Comparison of ENCODE assay signal across 10 cellular contexts in genomic region chr16:35431829-35432663, GRCh38.
DNase-seq lines count a peak whose midpoint lies in the region; ATAC-seq and TF ChIP-seq lines count a peak whose summit lies in the region.
"Had no signal": no experiment of that assay in that cellular context is flagged by ENCODE, and none has a peak within 500 bp of the region (broad histone marks: within the 10 kb centered on the region; RNA-seq: fewer than 3 reads in every experiment).

No MANE protein-coding gene starts in this region.

- H3K36me3 ChIP-seq in heart left ventricle = no peaks in the 10 kb centered on the region

- ATAC-seq in heart left ventricle (no peak), GM21528 (IDR thresholded peaks at IDR 0.05; ENCODE audit: low FRiP score, unreplicated experiment) (no peak), HG02870 (IDR thresholded peaks at IDR 0.05; ENCODE audit: unreplicated experiment) (no peak)

- no peaks in the 10 kb centered on the region for H3K27me3 ChIP-seq in heart left ventricle

- no peak overlapping the region for H3K27ac Mint-ChIP-seq in endothelial cell (ENCODE audit: unreplicated experiment)
- no peak overlapping the region for H3K27ac Mint-ChIP-seq in type B pancreatic cell

- H3K9me3 ChIP-seq in heart left ventricle = peaks cover 0 to 1% (median 0%) of the 10 kb centered on the region in 12 donors

- H3K4me1 Mint-ChIP-seq in endothelial cell (ENCODE audit: unreplicated experiment) (no peaks in the 10 kb centered on the region), type B pancreatic cell (ENCODE audit: unreplicated experiment) (no peaks in the 10 kb centered on the region)

- H3K4me3 Mint-ChIP-seq in endothelial cell (ENCODE audit: unreplicated experiment) (no peak overlapping the region), type B pancreatic cell (no peak overlapping the region)

- 5 to 13% (median 6%) methylated on average over 4 of the region's 4 CpGs for WGBS in heart left ventricle, 4 donors

- no peak overlapping the region for H3K27ac ChIP-seq in heart left ventricle

- H3K36me3 Mint-ChIP-seq in endothelial cell (ENCODE audit: low read depth, unreplicated experiment) (peaks cover 3% of the 10 kb centered on the region), type B pancreatic cell (no peaks in the 10 kb centered on the region)

- no peak for TF ChIP-seq POLR2A in heart left ventricle (IDR thresholded peaks at IDR 0.05)

- H3K27me3 Mint-ChIP-seq in endothelial cell (ENCODE audit: unreplicated experiment) (peaks cover 2% of the 10 kb centered on the region), type B pancreatic cell (no peaks in the 10 kb centered on the region)

- no peak for DNase-seq in heart left ventricle
- DNase-seq in cardiac septum (ENCODE audit: low spot score) = no peak
- peak; percentile 45 for DNase-seq in NAMALWA (ENCODE audit: low spot score)
- no peak for DNase-seq in endothelial cell (ENCODE audit: low spot score)
- DNase-seq in type B pancreatic cell (ENCODE audit: extremely low spot score, unreplicated experiment) = no peak
- DNase-seq in NCI-H446 treated with DMSO at 0.1 percent for 48 hours (lab: John Stamatoyannopoulos, UW) = no peak
- DNase-seq: IMR-90, kidney glomerular epithelial cell had no signal

- intact Hi-C loops in heart left ventricle (cut with DNase I) = no loop called here
- intact Hi-C loops in cardiac septum (cut with DNase I) = no loop called here

- TF ChIP-seq CTCF in heart left ventricle (IDR thresholded peaks at IDR 0.05) (peak; percentile 25 to 60 (median 44)), endothelial cell (IDR thresholded peaks at IDR 0.05; ENCODE audit: unreplicated experiment) (peak; percentile 64), type B pancreatic cell (conservative IDR thresholded peaks at IDR 0.05) (peak; percentile 65)

- H3K4me1 ChIP-seq in heart left ventricle = no peaks in the 10 kb centered on the region

- no peak overlapping the region for H3K4me3 ChIP-seq in heart left ventricle

- H3K9me3 Mint-ChIP-seq in endothelial cell (ENCODE audit: unreplicated experiment) (peaks cover 23% of the 10 kb centered on the region), type B pancreatic cell (peaks cover 4% of the 10 kb centered on the region)
